8 cellular contexts compared by ENCODE assay signal in genomic region chr21:36069713-36070573, GRCh38. TPM values are rescaled to one million over a fixed set of nuclear protein-coding genes. Genes with fewer than 3 reads are reported as not detected.
DNase-seq lines count a peak whose midpoint lies in the region; ATAC-seq, FAIRE-seq and TF ChIP-seq lines count a peak whose summit lies in the region.

Gene CBR1, plus strand, starts transcription at chr21:36070024. Its CDS starts 92 bp downstream, at chr21:36070116.

- H3K9ac ChIP-seq in keratinocyte (ENCODE audit: control insufficient read depth, extremely low read depth, insufficient read depth, low read length), result peak within 1 kb of the TSS; percentile 82

- peaks cover 5% of the 10 kb centered on the region for H3K9me3 ChIP-seq in keratinocyte (ENCODE audit: control insufficient read depth, low read depth, low read length)

- H3K4me3 ChIP-seq in keratinocyte (ENCODE audit: control insufficient read depth in 2 of 3, extremely low read depth in 1 of 3, insufficient read depth in 2 of 3, low read depth in 1 of 3, low read length in 3 of 3), result peak within 1 kb of the TSS; percentile 81 to 98 (median 83)

- H3K9me1 ChIP-seq in keratinocyte (ENCODE audit: control insufficient read depth, extremely low read depth, insufficient read depth, low read length), result peaks cover 5% of the 10 kb centered on the region

- dilution Hi-C loops in keratinocyte (cut with MboI; ENCODE audit: extremely low pct_ligation_motif_present, low sequenced_read_pairs), result no loop called here

- peaks cover 22% of the 10 kb centered on the region for H3K79me2 ChIP-seq in keratinocyte (ENCODE audit: control insufficient read depth, insufficient read depth, low read length)

- peak; percentile 97 for ATAC-seq in GM18868 (IDR thresholded peaks at IDR 0.05; ENCODE audit: unreplicated experiment)
- peak; percentile 95 for ATAC-seq in HG03108 (IDR thresholded peaks at IDR 0.05; ENCODE audit: unreplicated experiment)

- H3K36me3 ChIP-seq in keratinocyte (ENCODE audit: control insufficient read depth in 2 of 2, extremely low read depth in 1 of 2, insufficient read depth in 2 of 2, low read length in 2 of 2), result peaks cover 8 to 15% of the 10 kb centered on the region in 2 experiments

- H3K4me2 ChIP-seq in keratinocyte (ENCODE audit: control insufficient read depth, extremely low read depth, insufficient read depth, low read depth, low read length), result peak within 1 kb of the TSS; percentile 91

- peak within 1 kb of the TSS; percentile 80 for H3K27ac ChIP-seq in keratinocyte (ENCODE audit: control insufficient read depth, insufficient read depth, low read length)

- no peaks in the 10 kb centered on the region for H3K27me3 ChIP-seq in keratinocyte (ENCODE audit: control insufficient read depth, extremely low read depth, insufficient read depth, low read length)

- TF ChIP-seq CTCF in keratinocyte (optimal IDR thresholded peaks at IDR 0.05 in 1 of 3, IDR thresholded peaks at IDR 0.05 in 1 of 3, conservative IDR thresholded peaks at IDR 0.05 in 1 of 3; ENCODE audit: extremely low read depth in 1 of 3, insufficient read depth in 2 of 3, low read length in 3 of 3), result no peak

- peaks cover 41% of the 10 kb centered on the region for H3K4me1 ChIP-seq in keratinocyte (ENCODE audit: control insufficient read depth, extremely low read depth, insufficient read depth, low read length)

- DNase-seq in A172 (ENCODE audit: low spot score), result peak; percentile 76
- peak; percentile 92 for DNase-seq in NCI-H226
- DNase-seq in activated CD4-positive, alpha-beta T cell treated with anti-CD3 and anti-CD28 coated beads for 24 hours (ENCODE audit: low read depth in 2 of 2), result peak; percentile 78 to 79
- peak; percentile 86 to 93 for DNase-seq in cerebellar nuclear complex (lab: John Stamatoyannopoulos, UW)
- peak; percentile 49 for DNase-seq in keratinocyte (ENCODE audit: low read depth, low spot score)
- peak; percentile 77 to 85 (median 84) for DNase-seq in stimulated activated CD4-positive, alpha-beta T cell treated with anti-CD3 and anti-CD28 coated beads, Interleukin-12 subunit alpha, Interleukin-12 subunit beta, amount 100 ng/mL, for 48 hours (ENCODE audit: low read depth in 2 of 3, low spot score in 1 of 3)

- peak; percentile 77 for FAIRE-seq in keratinocyte (lab: Jason Lieb, UNC)

- peak within 1 kb of the TSS; percentile 94 for H2AFZ ChIP-seq in keratinocyte (ENCODE audit: control insufficient read depth, low read length)

- no peaks in the 10 kb centered on the region for H4K20me1 ChIP-seq in keratinocyte (ENCODE audit: control insufficient read depth, extremely low read depth, insufficient read depth, low read length)

RNA-seq across cellular contexts. Expression of gene CBR1, which starts in this region (rescaled TPM):
- total RNA-seq in A172 (2014; rRNA removed; shearing (Covaris generic)), result 150 and 219 TPM in 2 replicates
- 188 to 269 TPM (median 207 TPM) in 3 replicates for polyA plus RNA-seq in keratinocyte
- 46.5 TPM for polyA plus RNA-seq in keratinocyte (2011; ENCODE audit: low read depth)
- polyA plus RNA-seq in keratinocyte (2011; cell fraction: cytosol; rRNA removed), result 157 and 252 TPM in 2 replicates
- polyA plus RNA-seq in keratinocyte (2011; cell fraction: nucleus; rRNA removed), result 136 and 160 TPM in 2 replicates
- polyA plus RNA-seq in keratinocyte (2012; ENCODE audit: low replicate concordance), result 109 and 180 TPM in 2 replicates
- 53.4 to 72.4 TPM (median 69.5 TPM) in 3 replicates for polyA minus RNA-seq in keratinocyte
- polyA minus RNA-seq in keratinocyte (2011; cell fraction: cytosol; rRNA and poly(A)+ RNA removed), result 363 TPM
- polyA minus RNA-seq in keratinocyte (2011; cell fraction: nucleus; rRNA and poly(A)+ RNA removed), result 69.5 and 80.8 TPM in 2 replicates

Comparison
In these comparisons a context has a peak if more than half of its experiments do, and no peak if none do; other contexts are left out.
1. Peak in every context shown above with its lines: DNase-seq, ATAC-seq, H3K4me3 ChIP-seq and H3K27ac ChIP-seq.